In the genomic region with DNA sequence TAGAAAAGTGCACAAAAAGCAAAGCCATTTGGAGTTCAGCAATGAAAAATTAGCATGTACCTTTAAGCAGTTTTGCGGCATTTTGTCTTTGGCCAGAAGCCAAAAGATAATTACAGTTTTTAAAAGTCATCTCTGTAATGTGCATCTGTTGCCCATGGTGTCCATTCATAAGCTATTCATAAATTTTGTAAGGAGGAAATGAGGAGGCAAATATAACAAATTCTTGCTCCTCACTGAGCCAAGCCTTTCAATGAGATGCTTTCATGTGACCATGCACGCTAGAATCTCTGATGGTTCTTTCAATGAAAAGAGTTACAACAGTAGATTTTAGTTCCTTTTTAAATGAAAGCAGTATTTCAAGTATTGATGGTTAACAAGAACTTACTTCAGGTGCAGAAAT, we compare ENCODE assay signal across 28 cellular contexts.
DNase-seq lines count a peak whose midpoint lies in the region; ATAC-seq and TF ChIP-seq lines count a peak whose summit lies in the region.
"Had no signal": no experiment of that assay in that cellular context is flagged by ENCODE, and none has a peak within 500 bp of the region (broad histone marks: within the 10 kb centered on the region; RNA-seq: fewer than 3 reads in every experiment).

No MANE protein-coding gene starts in this region.

- TF ChIP-seq CTCF in smooth muscle cell (IDR thresholded peaks at IDR 0.05; ENCODE audit: borderline replicate concordance, insufficient read depth, poor library complexity, severe bottlenecking): no peak
- TF ChIP-seq CTCF in breast epithelium (IDR thresholded peaks at IDR 0.05): no peak

- H3K4me1 ChIP-seq in smooth muscle cell (ENCODE audit: low read depth): peaks cover 11% of the 10 kb centered on the region
- H3K4me1 ChIP-seq in breast epithelium: no peaks in the 10 kb centered on the region
- H3K4me1 ChIP-seq: colonic mucosa, transverse colon had no signal

- H2AFZ ChIP-seq in smooth muscle cell (ENCODE audit: low read depth): no peak overlapping the region

- DNase-seq in DMS 273 (lab: John Stamatoyannopoulos, UW; ENCODE audit: unreplicated experiment) (peak; percentile 9), DMS 273 treated with DMSO at 0.1 percent for 48 hours (lab: John Stamatoyannopoulos, UW) (no peak), NCI-H2081 (lab: John Stamatoyannopoulos, UW) (peak; percentile 58 to 83), RPMI7951 (ENCODE audit: low read depth) (peak; percentile 36), smooth muscle cell (lab: John Stamatoyannopoulos, UW; ENCODE audit: unreplicated experiment) (no peak), breast epithelium (ENCODE audit: low spot score in 2 of 2) (no peak), NCI-H446 treated with DMSO at 0.1 percent for 48 hours (lab: John Stamatoyannopoulos, UW) (no peak)
- DNase-seq: 8988T; activated CD4-positive, alpha-beta T cell treated with anti-CD3 and anti-CD28 coated beads, Interleukin-2, amount 50 U/mL, for 1 hour; activated CD4-positive, CD25-positive, alpha-beta regulatory T cell; activated effector memory CD4-positive, alpha-beta T cell treated with Interleukin-2 at 50 U/mL for 16 hours; activated T-cell treated with anti-CD3 and anti-CD28 coated beads, Interleukin-2, amount 50 U/mL, for 1 hour; anterior cingulate cortex; colonic mucosa; effector CD4-positive, alpha-beta T cell; EL; heart right ventricle; KG1; left ventricle myocardium superior; mesendoderm; NCI-H1092 treated with DMSO at 0.1 percent for 48 hours; NCI-H226; OCI-M1; ovary; retina; transverse colon had no signal

- TF ChIP-seq POLR2A in breast epithelium (IDR thresholded peaks at IDR 0.05): no peak

- peaks cover 10% of the 10 kb centered on the region for H3F3A ChIP-seq in smooth muscle cell (ENCODE audit: low read depth)

- H3K27ac ChIP-seq in smooth muscle cell (ENCODE audit: low read depth) (no peak overlapping the region), breast epithelium (no peak overlapping the region)
- H3K27ac ChIP-seq: colonic mucosa, heart right ventricle, ovary, transverse colon had no signal

- H3K27me3 ChIP-seq in smooth muscle cell (ENCODE audit: low read depth) (no peaks in the 10 kb centered on the region), breast epithelium (no peaks in the 10 kb centered on the region)
- H3K27me3 ChIP-seq: colonic mucosa, heart right ventricle, ovary, transverse colon had no signal

- ATAC-seq in HG02938 (IDR thresholded peaks at IDR 0.05; ENCODE audit: unreplicated experiment): no peak
- ATAC-seq: heart right ventricle; left ventricle myocardium superior; stimulated activated memory B cell treated with anti-CD40 and anti-IgM and Interleukin-4, amounts not matched to agents 10 μg/mL and 1 μg/mL and 100 μg/mL, for 72 hours had no signal

- H3K4me2 ChIP-seq in smooth muscle cell: peak overlapping the region; percentile 15

- no peaks in the 10 kb centered on the region for H4K20me1 ChIP-seq in smooth muscle cell (ENCODE audit: low read depth)

- no peak overlapping the region for H3K9ac ChIP-seq in smooth muscle cell (ENCODE audit: low read depth)

- H3K4me3 ChIP-seq in smooth muscle cell (no peak overlapping the region), breast epithelium (no peak overlapping the region)
- H3K4me3 ChIP-seq: colonic mucosa, heart right ventricle, ovary, transverse colon had no signal

- H3K36me3 ChIP-seq in smooth muscle cell (ENCODE audit: low read depth) (no peaks in the 10 kb centered on the region), breast epithelium (no peaks in the 10 kb centered on the region)
- H3K36me3 ChIP-seq: colonic mucosa, heart right ventricle, ovary, transverse colon had no signal

- H3K9me3 ChIP-seq in smooth muscle cell (replicated peaks; ENCODE audit: low read depth) (no peaks in the 10 kb centered on the region), breast epithelium (no peaks in the 10 kb centered on the region)
- H3K9me3 ChIP-seq: colonic mucosa, heart right ventricle, ovary, transverse colon had no signal

- intact Hi-C loops in breast epithelium (cut with DNase I; ENCODE audit: low total_unique reads): no loop called here

- no peaks in the 10 kb centered on the region for H3K79me2 ChIP-seq in smooth muscle cell (ENCODE audit: low read depth)

- 72% methylated on average over 2 of the region's 2 CpGs for WGBS in smooth muscle cell (ENCODE audit: low lambda C conversion rate)

Comparison
In these comparisons a context has a peak if more than half of its experiments do, and no peak if none do; other contexts are left out.
1. DNase-seq: peak in DMS 273 (single experiment), NCI-H2081 (2 of 2) and RPMI7951 (single experiment); none in DMS 273 treated with DMSO at 0.1 percent for 48 hours (single experiment), smooth muscle cell (single experiment), breast epithelium (0 of 2) and NCI-H446 treated with DMSO at 0.1 percent for 48 hours (single experiment).